Comparison of ENCODE assay signal across 26 cellular contexts in the genomic region with DNA sequence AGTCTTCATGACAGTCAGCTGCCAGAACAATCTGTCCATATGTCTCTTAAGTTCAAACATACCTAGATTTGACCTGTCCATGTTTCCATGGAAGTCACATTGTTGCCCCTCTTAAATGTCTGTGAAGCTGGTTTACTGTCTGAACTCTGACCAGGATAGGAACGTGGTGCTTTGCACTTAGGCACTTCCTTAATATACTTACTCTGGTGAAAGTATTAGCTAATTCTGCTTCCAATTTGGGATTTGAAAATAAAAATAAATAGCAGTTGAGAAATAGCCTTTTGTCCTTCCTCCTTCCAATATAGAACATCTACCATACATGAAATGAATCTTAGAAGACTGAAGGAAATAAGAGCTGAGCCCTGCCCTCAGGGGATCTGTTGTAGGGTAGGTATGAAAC.
DNase-seq lines count a peak whose midpoint lies in the region; FAIRE-seq and TF ChIP-seq lines count a peak whose summit lies in the region.
"Had no signal": no experiment of that assay in that cellular context is flagged by ENCODE, and none has a peak within 500 bp of the region (broad histone marks: within the 10 kb centered on the region; RNA-seq: fewer than 3 reads in every experiment).

No MANE protein-coding gene starts in this region.

- peaks cover 2% of the 10 kb centered on the region for H3K9me3 Mint-ChIP-seq in astrocyte (ENCODE audit: unreplicated experiment)
- H3K9me3 Mint-ChIP-seq: H9 had no signal

- CTCF ChIA-PET in A673 (lab: Charles Lee): no interaction called here

- H3K27ac ChIP-seq in BLaER1 (peak overlapping the region; percentile 58), GM23248 (no peak overlapping the region), astrocyte (ENCODE audit: low read depth, low read length) (no peak overlapping the region), osteoblast (ENCODE audit: low read depth, low read length) (peak overlapping the region; percentile 52), A673 (ENCODE audit: low read depth, low read length, poor library complexity, severe bottlenecking) (no peak overlapping the region)
- H3K27ac ChIP-seq: spleen, testis had no signal

- H3K27me3 ChIP-seq in BLaER1 (no peaks in the 10 kb centered on the region), GM23248 (replicated peaks; ENCODE audit: insufficient read depth) (no peaks in the 10 kb centered on the region), astrocyte (ENCODE audit: insufficient read depth, low read length) (no peaks in the 10 kb centered on the region), osteoblast (ENCODE audit: insufficient read depth, low read length) (no peaks in the 10 kb centered on the region), A673 (replicated peaks; ENCODE audit: insufficient read depth, low read depth, low read length, poor library complexity) (no peaks in the 10 kb centered on the region)
- H3K27me3 ChIP-seq: spleen, testis had no signal

- no peak overlapping the region for H3K4me3 Mint-ChIP-seq in astrocyte (ENCODE audit: unreplicated experiment)
- H3K4me3 Mint-ChIP-seq: activated B cell treated with CpG ODN at 0.5 μM for 24 hours; activated naive CD8-positive, alpha-beta T cell treated with anti-CD3 and anti-CD28 coated beads, Interleukin-2, amount 10 ng/mL, durations not matched to agents 7 days and 5 days; CD4-positive, alpha-beta T cell; H9; naive thymus-derived CD4-positive, alpha-beta T cell; stimulated activated naive B cell treated with anti-CD40 and anti-IgM and Interleukin-4, amounts not matched to agents 10 μg/mL and 1 μg/mL and 100 μg/mL, for 72 hours had no signal

- H4K20me1 ChIP-seq in BLaER1: no peaks in the 10 kb centered on the region
- H4K20me1 ChIP-seq in GM23248 (ENCODE audit: insufficient read depth): no peaks in the 10 kb centered on the region
- no peaks in the 10 kb centered on the region for H4K20me1 ChIP-seq in astrocyte (ENCODE audit: insufficient read depth, low read length)
- no peaks in the 10 kb centered on the region for H4K20me1 ChIP-seq in osteoblast (ENCODE audit: insufficient read depth, low read length)

- H3K79me2 ChIP-seq in GM23248 (ENCODE audit: insufficient read depth) (no peaks in the 10 kb centered on the region), astrocyte (ENCODE audit: insufficient read depth, low read length) (no peaks in the 10 kb centered on the region), osteoblast (ENCODE audit: insufficient read depth, low read length) (no peaks in the 10 kb centered on the region)

- H3K4me1 ChIP-seq in BLaER1 (peaks cover 61% of the 10 kb centered on the region), GM23248 (ENCODE audit: insufficient read depth) (peaks cover 43% of the 10 kb centered on the region), astrocyte (ENCODE audit: insufficient read depth, low read length) (peaks cover 49% of the 10 kb centered on the region), osteoblast (ENCODE audit: insufficient read depth, low read length) (peaks cover 38% of the 10 kb centered on the region), A673 (ENCODE audit: insufficient read depth, low read length, poor library complexity, severe bottlenecking) (no peaks in the 10 kb centered on the region)

- H3K9me3 ChIP-seq in BLaER1: peaks cover 62% of the 10 kb centered on the region
- H3K9me3 ChIP-seq in GM23248 (ENCODE audit: low read depth): no peaks in the 10 kb centered on the region
- H3K9me3 ChIP-seq in astrocyte (ENCODE audit: insufficient read depth, low read depth, low read length): no peaks in the 10 kb centered on the region
- no peaks in the 10 kb centered on the region for H3K9me3 ChIP-seq in osteoblast (ENCODE audit: low read depth, low read length)
- H3K9me3 ChIP-seq in A673 (ENCODE audit: low read depth, low read length, poor library complexity, severe bottlenecking): no peaks in the 10 kb centered on the region
- H3K9me3 ChIP-seq: testis had no signal

- WGBS in GM23248 (ENCODE audit: low coverage in 1 of 2, low lambda C conversion rate in 2 of 2, missing lambda C conversion rate in 2 of 2), 2 experiments: 44 to 49% methylated on average over 1 of the region's 1 CpG

- FAIRE-seq in astrocyte (lab: Jason Lieb, UNC): no peak
- FAIRE-seq: endothelial cell of umbilical vein, GM12892 had no signal

- 0 out of 2 replicates have a peak overlapping the region, but pooled peaks have one; percentile 65 for H3K4me3 ChIP-seq in BLaER1
- no peak overlapping the region for H3K4me3 ChIP-seq in GM23248
- no peak overlapping the region for H3K4me3 ChIP-seq in astrocyte (ENCODE audit: insufficient read depth, low read depth, low read length)
- no peak overlapping the region for H3K4me3 ChIP-seq in osteoblast (ENCODE audit: insufficient read depth, low read length)
- H3K4me3 ChIP-seq in A673 (ENCODE audit: low read depth, low read length, poor library complexity, severe bottlenecking): no peak overlapping the region
- H3K4me3 ChIP-seq: spleen, testis had no signal

- no peaks in the 10 kb centered on the region for H3K9me2 ChIP-seq in GM23248 (ENCODE audit: insufficient read depth)

- peaks cover 3% of the 10 kb centered on the region for H3K36me3 Mint-ChIP-seq in astrocyte (ENCODE audit: low read depth, unreplicated experiment)

- peaks cover 53% of the 10 kb centered on the region for H3F3A ChIP-seq in GM23248 (ENCODE audit: insufficient read depth)

- TF ChIP-seq CTCF in astrocyte (IDR thresholded peaks at IDR 0.05; ENCODE audit: insufficient read depth, low read depth, low read length) (no peak), osteoblast (IDR thresholded peaks at IDR 0.05; ENCODE audit: extremely low read depth, low read depth, low read length) (no peak), A673 (conservative IDR thresholded peaks at IDR 0.05; ENCODE audit: low read depth, low read length) (no peak)

- peak overlapping the region; percentile 74 for H3K4me2 ChIP-seq in BLaER1
- H3K4me2 ChIP-seq in GM23248 (ENCODE audit: unreplicated experiment): peak overlapping the region; percentile 76
- peak overlapping the region; percentile 69 for H3K4me2 ChIP-seq in astrocyte (ENCODE audit: low read length)
- no peak overlapping the region for H3K4me2 ChIP-seq in osteoblast (ENCODE audit: insufficient read depth, low read length)

- peaks cover 49% of the 10 kb centered on the region for H3K4me1 Mint-ChIP-seq in astrocyte (ENCODE audit: low read depth, unreplicated experiment)

- H3K27me3 Mint-ChIP-seq in astrocyte (ENCODE audit: low read depth, unreplicated experiment): no peaks in the 10 kb centered on the region
- H3K27me3 Mint-ChIP-seq: activated B cell treated with CpG ODN at 0.5 μM for 24 hours; activated naive CD8-positive, alpha-beta T cell treated with anti-CD3 and anti-CD28 coated beads, Interleukin-2, amount 10 ng/mL, durations not matched to agents 7 days and 5 days; CD4-positive, alpha-beta T cell; naive thymus-derived CD4-positive, alpha-beta T cell; stimulated activated naive B cell treated with anti-CD40 and anti-IgM and Interleukin-4, amounts not matched to agents 10 μg/mL and 1 μg/mL and 100 μg/mL, for 72 hours had no signal

- intact Hi-C loops in A673 (cut with micrococcal nuclease; ENCODE audit: unreplicated experiment): no loop called here

- POLR2A ChIA-PET in A673 (lab: Charles Lee; ENCODE audit: low non-redundant PET): no interaction called here

- DNase-seq in GM23248: no peak
- no peak for DNase-seq in astrocyte (ENCODE audit: low read depth)
- no peak for DNase-seq in osteoblast (ENCODE audit: insufficient read length, low spot score, missing footprints)
- no peak for DNase-seq in A673 (ENCODE audit: low spot score)
- DNase-seq in stimulated activated CD4-positive, alpha-beta T cell treated with anti-CD3 and anti-CD28 coated beads, Interleukin-1b, Interleukin-23, amount 100 ng/mL, for 48 hours: no peak
- no peak for DNase-seq in RPMI8226
- DNase-seq in NCI-H1105 (lab: John Stamatoyannopoulos, UW): no peak
- DNase-seq: activated B cell treated with CpG ODN at 0.5 μM for 24 hours; activated CD4-positive, alpha-beta T cell treated with anti-CD3 and anti-CD28 coated beads, Interleukin-2, amount 50 U/mL, for 4 hours; activated CD8-positive, alpha-beta memory T cell treated with anti-CD3 and anti-CD28 coated beads, Interleukin-2, amount 50 U/mL, for 48 hours; activated naive CD8-positive, alpha-beta T cell treated with anti-CD3 and anti-CD28 coated beads, Interleukin-2, amount 10 ng/mL, durations not matched to agents 7 days and 5 days; CD4-positive, alpha-beta T cell; cerebellar nuclear complex; H9; left cardiac atrium; naive thymus-derived CD4-positive, alpha-beta T cell; NCI-H1436 treated with DMSO at 0.1 percent for 48 hours; NCI-H524 treated with DMSO at 0.1 percent for 48 hours; nucleus accumbens; spleen; stimulated activated CD4-positive, alpha-beta T cell treated with anti-CD3 and anti-CD28 coated beads, Interleukin-4, amount 100 ng/mL, for 1 hour; stimulated activated naive B cell treated with anti-CD40 and anti-IgM and Interleukin-4, amounts not matched to agents 10 μg/mL and 1 μg/mL and 100 μg/mL, for 72 hours; testis had no signal

- H3K9ac ChIP-seq in BLaER1: 0 out of 2 replicates have a peak overlapping the region, but pooled peaks have one; percentile 28
- H3K9ac ChIP-seq in GM23248: no peak overlapping the region
- no peak overlapping the region for H3K9ac ChIP-seq in astrocyte (ENCODE audit: low read length)

- no peak overlapping the region for H2AFZ ChIP-seq in GM23248
- H2AFZ ChIP-seq in astrocyte (ENCODE audit: low read depth, low read length): no peak overlapping the region
- no peak overlapping the region for H2AFZ ChIP-seq in osteoblast (ENCODE audit: low read length)

- no TSS peak for BruUV-seq in A673 (replicated peaks; lab: Mats Ljungman, UMichigan)

- in situ Hi-C loops in GM23248 (cut with MboI): no loop called here

- H3K27ac Mint-ChIP-seq in astrocyte (ENCODE audit: unreplicated experiment): peak overlapping the region; percentile 87
- H3K27ac Mint-ChIP-seq: activated B cell treated with CpG ODN at 0.5 μM for 24 hours; activated naive CD8-positive, alpha-beta T cell treated with anti-CD3 and anti-CD28 coated beads, Interleukin-2, amount 10 ng/mL, durations not matched to agents 7 days and 5 days; CD4-positive, alpha-beta T cell; H9; naive thymus-derived CD4-positive, alpha-beta T cell; stimulated activated naive B cell treated with anti-CD40 and anti-IgM and Interleukin-4, amounts not matched to agents 10 μg/mL and 1 μg/mL and 100 μg/mL, for 72 hours had no signal

- H3K36me3 ChIP-seq in BLaER1 (peaks cover 94% of the 10 kb centered on the region), GM23248 (ENCODE audit: low read depth) (no peaks in the 10 kb centered on the region), astrocyte (ENCODE audit: insufficient read depth, low read length) (no peaks in the 10 kb centered on the region), osteoblast (ENCODE audit: insufficient read depth, low read length) (no peaks in the 10 kb centered on the region), A673 (ENCODE audit: insufficient read depth, low read length, poor library complexity, severe bottlenecking) (no peaks in the 10 kb centered on the region)
- H3K36me3 ChIP-seq: spleen had no signal

Comparison
In these comparisons a context has a peak if more than half of its experiments do, and no peak if none do; other contexts are left out.
1. H3K27ac ChIP-seq: peak in BLaER1 (single experiment) and osteoblast (single experiment); none in GM23248 (single experiment), astrocyte (single experiment) and A673 (single experiment).